ENCODE assay signal across 8 cellular contexts in genomic region chr12:49060237-49061156, GRCh38. TPM values are rescaled to one million over a fixed set of nuclear protein-coding genes. Genes with fewer than 3 reads are reported as not detected.
A peak's percentile ranks its signal among the peaks of the same experiment; 100 is the strongest.
DNase-seq lines count a peak whose midpoint lies in the region; ATAC-seq, FAIRE-seq and TF ChIP-seq lines count a peak whose summit lies in the region.

A gene with protein sequence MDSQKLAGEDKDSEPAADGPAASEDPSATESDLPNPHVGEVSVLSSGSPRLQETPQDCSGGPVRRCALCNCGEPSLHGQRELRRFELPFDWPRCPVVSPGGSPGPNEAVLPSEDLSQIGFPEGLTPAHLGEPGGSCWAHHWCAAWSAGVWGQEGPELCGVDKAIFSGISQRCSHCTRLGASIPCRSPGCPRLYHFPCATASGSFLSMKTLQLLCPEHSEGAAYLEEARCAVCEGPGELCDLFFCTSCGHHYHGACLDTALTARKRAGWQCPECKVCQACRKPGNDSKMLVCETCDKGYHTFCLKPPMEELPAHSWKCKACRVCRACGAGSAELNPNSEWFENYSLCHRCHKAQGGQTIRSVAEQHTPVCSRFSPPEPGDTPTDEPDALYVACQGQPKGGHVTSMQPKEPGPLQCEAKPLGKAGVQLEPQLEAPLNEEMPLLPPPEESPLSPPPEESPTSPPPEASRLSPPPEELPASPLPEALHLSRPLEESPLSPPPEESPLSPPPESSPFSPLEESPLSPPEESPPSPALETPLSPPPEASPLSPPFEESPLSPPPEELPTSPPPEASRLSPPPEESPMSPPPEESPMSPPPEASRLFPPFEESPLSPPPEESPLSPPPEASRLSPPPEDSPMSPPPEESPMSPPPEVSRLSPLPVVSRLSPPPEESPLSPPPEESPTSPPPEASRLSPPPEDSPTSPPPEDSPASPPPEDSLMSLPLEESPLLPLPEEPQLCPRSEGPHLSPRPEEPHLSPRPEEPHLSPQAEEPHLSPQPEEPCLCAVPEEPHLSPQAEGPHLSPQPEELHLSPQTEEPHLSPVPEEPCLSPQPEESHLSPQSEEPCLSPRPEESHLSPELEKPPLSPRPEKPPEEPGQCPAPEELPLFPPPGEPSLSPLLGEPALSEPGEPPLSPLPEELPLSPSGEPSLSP (N-terminal part only) (minus strand): TSS chr12:49060794. CDS start chr12:49055324, 5,470 bp downstream.

- H3K4me3 ChIP-seq in A673 (ENCODE audit: low read depth, low read length, poor library complexity, severe bottlenecking) (peak within 1 kb of the TSS; percentile 98), HepG2 (replicated peaks in 1 of 3; ENCODE audit: insufficient read depth in 1 of 3, low read depth in 2 of 3, low read length in 3 of 3) (peak within 1 kb of the TSS; percentile 95 to 100 (median 98))

- POLR2A ChIA-PET in A673 (lab: Charles Lee; ENCODE audit: low non-redundant PET), result interaction anchor here (0.6 kb wide), 1 partner anchor 1318 kb away, joined by 3 read pairs; no protein-coding TSS in a partner anchor
- POLR2A ChIA-PET in HepG2 (lab: Yijun Ruan, JAX), result interaction anchor here (2.0 kb wide), 1 partner anchor 9 kb away, joined by 10 read pairs; the partner anchor contains the start of gene RHEBL1

- TF ChIP-seq POLR2A in GM18951 (IDR thresholded peaks at IDR 0.05; ENCODE audit: extremely low read depth, insufficient read depth, insufficient read length) (peak; percentile 77), HepG2 (IDR thresholded peaks at IDR 0.05; ENCODE audit: insufficient read depth in 1 of 2, low read depth in 2 of 2, low read length in 2 of 2) (peak; percentile 38 to 48)

- H3K9ac ChIP-seq in HepG2 (ENCODE audit: insufficient read depth, low read depth, low read length), result peak within 1 kb of the TSS; percentile 98

- TF ChIP-seq CTCF in A673 (conservative IDR thresholded peaks at IDR 0.05; ENCODE audit: low read depth, low read length), result peak; percentile 29; the same call in 1 of the 2 replicates
- TF ChIP-seq CTCF in HepG2 (CRISPR knock-in tag; IDR thresholded peaks at IDR 0.05), result peak; percentile 45

- H3K4me1 ChIP-seq in A673 (ENCODE audit: insufficient read depth, low read length, poor library complexity, severe bottlenecking) (peaks cover 18% of the 10 kb centered on the region), HepG2 (ENCODE audit: insufficient read depth, low read length) (peaks cover 59% of the 10 kb centered on the region)

- H3K36me3 ChIP-seq in A673 (ENCODE audit: insufficient read depth, low read length, poor library complexity, severe bottlenecking) (peaks cover 1% of the 10 kb centered on the region), HepG2 (replicated peaks in 1 of 2; ENCODE audit: control insufficient read depth in 1 of 2, insufficient read depth in 2 of 2, low read length in 2 of 2) (peaks cover 2 to 4% of the 10 kb centered on the region in 2 experiments; a peak in 2 of 5 replicates)

- DNase-seq in A673 (ENCODE audit: low spot score) (peak; percentile 98), NCI-H69 (lab: John Stamatoyannopoulos, UW) (peak; percentile 98), dermis blood vessel endothelial cell (peak; percentile 97), HepG2 (ENCODE audit: low spot score) (peak; percentile 84)
- DNase-seq in activated CD4-positive, alpha-beta T cell treated with anti-CD3 and anti-CD28 coated beads, Interleukin-2, amount 50 U/mL, for 24 hours (ENCODE audit: low read depth in 1 of 2, low spot score in 1 of 2), result peak; percentile 77 to 83
- peak; percentile 82 to 86 for DNase-seq in stimulated activated CD4-positive, alpha-beta T cell treated with anti-CD3 and anti-CD28 coated beads, Interleukin-2, amount 100 ng/mL, for 48 hours

- intact Hi-C loops in A673 (cut with micrococcal nuclease; ENCODE audit: unreplicated experiment), result loop anchor here (5.0 kb wide), 1 partner anchor 177 kb away; no protein-coding TSS in a partner anchor
- intact Hi-C loops in HepG2 (cut with micrococcal nuclease; ENCODE audit: unreplicated experiment), result loop anchor here (5.0 kb wide), 1 partner anchor 48 kb away; no protein-coding TSS in a partner anchor

- peaks cover 51% of the 10 kb centered on the region for H3K79me2 ChIP-seq in HepG2 (ENCODE audit: insufficient read depth, low read length)

- in situ Hi-C loops in GM18951 (cut with MboI; ENCODE audit: low sequenced_read_pairs, unreplicated experiment) (no loop called here), HepG2 (cut with HindIII; ENCODE audit: extremely low pct_ligation_motif_present, low pct_unique_long_range_greater_than_20kb) (no loop called here)

- H3K9me3 ChIP-seq in A673 (ENCODE audit: low read depth, low read length, poor library complexity, severe bottlenecking) (no peaks in the 10 kb centered on the region), HepG2 (ENCODE audit: low read length) (no peaks in the 10 kb centered on the region)

- H3K27ac ChIP-seq in A673 (ENCODE audit: low read depth, low read length, poor library complexity, severe bottlenecking), result peak within 1 kb of the TSS; percentile 100
- H3K27ac ChIP-seq in HepG2 (ENCODE audit: extremely low read length, insufficient read depth, low read length), result peak within 1 kb of the TSS; percentile 94

- 0% methylated on average over 20 of the region's 74 CpGs for WGBS in HepG2 (ENCODE audit: low lambda C conversion rate)

- TF ChIP-seq RAD21 in HepG2 (CRISPR knock-in tag; IDR thresholded peaks at IDR 0.05), result no peak

- H3K27me3 ChIP-seq in A673 (replicated peaks; ENCODE audit: insufficient read depth, low read depth, low read length, poor library complexity) (no peaks in the 10 kb centered on the region), HepG2 (ENCODE audit: control insufficient read depth in 1 of 2, insufficient read depth in 2 of 2, low read length in 2 of 2) (no peaks in the 10 kb centered on the region; a peak in 1 of 5 replicates)

- peak within 1 kb of the TSS; percentile 93 for H2AFZ ChIP-seq in HepG2 (ENCODE audit: low read length)

- TF ChIP-seq EP300 in HepG2 (IDR thresholded peaks at IDR 0.05; ENCODE audit: low read depth in 2 of 2, low read length in 2 of 2) (0 out of 4 replicates have a peak, but pooled peaks of 1 of the 2 experiments have one; percentile 44), HepG2 (CRISPR knock-in tag; IDR thresholded peaks at IDR 0.05; ENCODE audit: borderline replicate concordance) (peak; percentile 73)

- BruUV-seq in A673 (replicated peaks; lab: Mats Ljungman, UMichigan) (TSS peak; percentile 42), HepG2 (replicated peaks; lab: Mats Ljungman, UMichigan) (TSS peak; percentile 58)

- peak within 1 kb of the TSS; percentile 98 for H3K4me2 ChIP-seq in HepG2 (ENCODE audit: low read depth, low read length)

- ATAC-seq in HG03460 (IDR thresholded peaks at IDR 0.05; ENCODE audit: unreplicated experiment), result peak; percentile 48
- peak; percentile 73 for ATAC-seq in HepG2

- no peak for FAIRE-seq in HepG2 (lab: Jason Lieb, UNC)

- CTCF ChIA-PET in A673 (lab: Charles Lee) (no interaction called here), HepG2 (lab: Yijun Ruan, JAX; ENCODE audit: low intra/inter-chr PET ratio, low total read pairs) (no interaction called here)

- H4K20me1 ChIP-seq in HepG2 (ENCODE audit: insufficient read depth, low read length), result peaks cover 39% of the 10 kb centered on the region

TF ChIP-seq in HepG2, 621 proteins besides CTCF, POLR2A, EP300 and RAD21 (continues in another document):
- TF ChIP-seq NR1H2 (CRISPR knock-in tag; IDR thresholded peaks at IDR 0.05; ENCODE audit: borderline replicate concordance, low read depth), result no peak; the same call in 1 of the 2 replicates
- TF ChIP-seq SRY (CRISPR knock-in tag; IDR thresholded peaks at IDR 0.05), result peak; percentile 55; the same call in 1 of the 2 replicates
- no peak for TF ChIP-seq ZNF235 (CRISPR knock-in tag; IDR thresholded peaks at IDR 0.05; ENCODE audit: borderline replicate concordance)
- no peak for TF ChIP-seq SRF (IDR thresholded peaks at IDR 0.05; ENCODE audit: low read depth, low read length)
- peak; percentile 73; the same call in 1 of the 2 replicates for TF ChIP-seq BORCS8-MEF2B (CRISPR knock-in tag; IDR thresholded peaks at IDR 0.05)
- TF ChIP-seq ZMYM3 (CRISPR knock-in tag; IDR thresholded peaks at IDR 0.05), result peak; percentile 89
- TF ChIP-seq ARNTL (CRISPR knock-in tag; IDR thresholded peaks at IDR 0.05), result peak; percentile 71

RNA-seq across cellular contexts. Expression of the gene that starts here (rescaled TPM):
- 121 and 138 TPM in 2 replicates for total RNA-seq in A673 (2021)
- total RNA-seq in dermis blood vessel endothelial cell, result 41.2 and 99.0 TPM in 2 replicates
- 10.4 and 25.7 TPM in 2 replicates for total RNA-seq in HepG2 (2016; rRNA removed; fragmentation: Illumina TruSeq; extraction: Trizol)
- total RNA-seq in HepG2 (2016; cell fraction: cytosol; rRNA removed; fragmentation: Illumina TruSeq; extraction: Trizol; ENCODE audit: low read depth), result 3.8 and 5.1 TPM in 2 replicates
- 9.4 and 20.2 TPM in 2 replicates for total RNA-seq in HepG2 (2016; cell fraction: insoluble cytoplasmic fraction; rRNA removed; fragmentation: Illumina TruSeq; extraction: Trizol)
- 7.5 and 9.1 TPM in 2 replicates for total RNA-seq in HepG2 (2016; cell fraction: membrane; rRNA removed; fragmentation: Illumina TruSeq; extraction: Trizol)
- total RNA-seq in HepG2 (2016; cell fraction: nucleus; rRNA removed; fragmentation: Illumina TruSeq; extraction: Trizol), result 25.5 and 28.3 TPM in 2 replicates
- polyA plus RNA-seq in HepG2 (2011; rRNA removed), result 8.1 and 8.2 TPM in 2 replicates
- polyA plus RNA-seq in HepG2 (2011; cell fraction: cytosol; rRNA removed), result 5.0 and 6.5 TPM in 2 replicates
- polyA plus RNA-seq in HepG2 (2011; cell fraction: nucleus; rRNA removed), result 41.1 and 48.4 TPM in 2 replicates
- polyA plus RNA-seq in HepG2 (2012), result 20.0 and 20.6 TPM in 2 replicates
- polyA plus RNA-seq in HepG2 (2016; cell fraction: cytosol; fragmentation: Illumina TruSeq; extraction: Trizol; ENCODE audit: low read depth), result 0.52 and 0.66 TPM in 2 replicates
- 18.4 and 23.1 TPM in 2 replicates for polyA plus RNA-seq in HepG2 (2016; cell fraction: insoluble cytoplasmic fraction; fragmentation: Illumina TruSeq; extraction: Trizol; ENCODE audit: low read depth)
- 1.3 and 2.4 TPM in 2 replicates for polyA plus RNA-seq in HepG2 (2016; cell fraction: membrane; fragmentation: Illumina TruSeq; extraction: Trizol; ENCODE audit: low read depth)
- 78.2 and 102 TPM in 2 replicates for polyA plus RNA-seq in HepG2 (2016; cell fraction: nucleus; fragmentation: Illumina TruSeq; extraction: Trizol; ENCODE audit: insufficient read depth, low read depth)
- 12.2 and 28.0 TPM in 2 replicates for polyA minus RNA-seq in HepG2 (2011; rRNA and poly(A)+ RNA removed; ENCODE audit: low replicate concordance)
- polyA minus RNA-seq in HepG2 (2011; cell fraction: cytosol; rRNA and poly(A)+ RNA removed), result 19.4 and 23.5 TPM in 2 replicates
- 32.2 and 33.3 TPM in 2 replicates for polyA minus RNA-seq in HepG2 (2011; cell fraction: nucleus; rRNA and poly(A)+ RNA removed)

Comparison
In these comparisons a context has a peak if more than half of its experiments do, and no peak if none do; other contexts are left out.
1. Peak in every context shown above with its lines: DNase-seq, ATAC-seq, H3K4me3 ChIP-seq and H3K27ac ChIP-seq.